In the genomic region with DNA sequence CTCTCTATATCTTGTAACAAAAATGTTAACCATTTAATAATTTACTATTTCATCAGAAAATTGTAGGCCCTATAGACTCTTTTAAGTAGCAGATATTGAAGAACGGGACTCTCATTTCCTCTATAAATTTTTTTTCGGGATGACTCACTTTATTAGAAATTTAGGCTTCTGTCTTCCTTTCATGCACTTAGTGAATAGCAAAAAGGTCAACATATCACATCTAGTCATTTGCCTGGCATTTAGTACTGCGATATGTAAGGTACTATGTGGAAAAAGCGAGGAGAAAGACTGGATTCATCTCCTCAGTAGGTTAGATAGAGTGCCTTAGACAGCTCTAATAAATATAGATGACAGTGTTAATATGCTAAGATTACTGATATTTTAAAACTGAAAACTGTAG, we compare ENCODE assay signal across 24 cellular contexts.
"Had no signal": no experiment of that assay in that cellular context is flagged by ENCODE, and none has a peak within 500 bp of the region (broad histone marks: within the 10 kb centered on the region; RNA-seq: fewer than 3 reads in every experiment).

No MANE protein-coding gene starts in this region.

- H3K4me1 Mint-ChIP-seq: activated B cell treated with CpG ODN at 0.5 μM for 24 hours; activated CD4-positive, alpha-beta T cell treated with anti-CD3 and anti-CD28 coated beads, Interleukin-2, amount 10 ng/mL, durations not matched to agents 24 days and 14 days; activated CD8-positive, alpha-beta memory T cell treated with anti-CD3 and anti-CD28 coated beads, Interleukin-2, amount 10 ng/mL, durations not matched to agents 7 days and 5 days; activated T-helper 17 cell treated with anti-CD3 and anti-CD28 coated beads, Interleukin-2, amount 50 U/mL, for 72 hours; brain; central memory CD8-positive, alpha-beta T cell; T-cell had no signal

- H3K4me3 Mint-ChIP-seq: activated B cell treated with CpG ODN at 0.5 μM for 24 hours; activated CD4-positive, alpha-beta T cell treated with anti-CD3 and anti-CD28 coated beads, Interleukin-2, amount 10 ng/mL, durations not matched to agents 24 days and 14 days; activated CD8-positive, alpha-beta memory T cell treated with anti-CD3 and anti-CD28 coated beads, Interleukin-2, amount 10 ng/mL, durations not matched to agents 7 days and 5 days; activated naive CD4-positive, alpha-beta T cell treated with anti-CD3 and anti-CD28 coated beads for 36 hours; activated naive CD8-positive, alpha-beta T cell; activated T-cell treated with anti-CD3 and anti-CD28 coated beads, Interleukin-2, amount 50 U/mL, for 4 hours; activated T-helper 17 cell treated with anti-CD3 and anti-CD28 coated beads, Interleukin-2, amount 50 U/mL, for 72 hours; brain; central memory CD8-positive, alpha-beta T cell; T-cell had no signal

- H3K36me3 Mint-ChIP-seq: activated CD8-positive, alpha-beta memory T cell treated with anti-CD3 and anti-CD28 coated beads, Interleukin-2, amount 10 ng/mL, durations not matched to agents 7 days and 5 days; activated naive CD8-positive, alpha-beta T cell; brain; T-cell had no signal

- H3K27ac Mint-ChIP-seq: activated B cell treated with CpG ODN at 0.5 μM for 24 hours; activated CD4-positive, alpha-beta T cell treated with anti-CD3 and anti-CD28 coated beads, Interleukin-2, amount 10 ng/mL, durations not matched to agents 24 days and 14 days; activated CD8-positive, alpha-beta memory T cell treated with anti-CD3 and anti-CD28 coated beads, Interleukin-2, amount 10 ng/mL, durations not matched to agents 7 days and 5 days; activated naive CD4-positive, alpha-beta T cell treated with anti-CD3 and anti-CD28 coated beads for 36 hours; activated naive CD8-positive, alpha-beta T cell; activated T-helper 17 cell treated with anti-CD3 and anti-CD28 coated beads, Interleukin-2, amount 50 U/mL, for 72 hours; brain; T-cell had no signal

- H3K27me3 Mint-ChIP-seq: activated B cell treated with CpG ODN at 0.5 μM for 24 hours; central memory CD8-positive, alpha-beta T cell had no signal

- H3K9me3 Mint-ChIP-seq: activated B cell treated with CpG ODN at 0.5 μM for 24 hours; activated CD4-positive, alpha-beta T cell treated with anti-CD3 and anti-CD28 coated beads, Interleukin-2, amount 10 ng/mL, durations not matched to agents 24 days and 14 days; central memory CD8-positive, alpha-beta T cell had no signal

- ATAC-seq: activated CD8-positive, alpha-beta memory T cell treated with anti-CD3 and anti-CD28 coated beads, Interleukin-2, amount 10 ng/mL, durations not matched to agents 7 days and 5 days; activated T-cell treated with anti-CD3 and anti-CD28 coated beads, Interleukin-2, amount 50 U/mL, for 4 hours; activated T-helper 17 cell treated with anti-CD3 and anti-CD28 coated beads, Interleukin-2, amount 50 U/mL, for 72 hours; T-cell had no signal

- DNase-seq: activated B cell treated with CpG ODN at 0.5 μM for 24 hours; activated CD4-positive, alpha-beta T cell treated with anti-CD3 and anti-CD28 coated beads for 1 hour; activated CD4-positive, alpha-beta T cell treated with anti-CD3 and anti-CD28 coated beads, Interleukin-2, amount 10 ng/mL, durations not matched to agents 24 days and 14 days; activated CD4-positive, alpha-beta T cell treated with anti-CD3 and anti-CD28 coated beads, Interleukin-2, amount 50 U/mL, for 48 hours; activated CD8-positive, alpha-beta memory T cell treated with anti-CD3 and anti-CD28 coated beads, Interleukin-2, amount 10 ng/mL, durations not matched to agents 7 days and 5 days; activated gamma-delta T cell; activated naive CD4-positive, alpha-beta T cell treated with anti-CD3 and anti-CD28 coated beads for 36 hours; activated T-cell treated with anti-CD3 and anti-CD28 coated beads, Interleukin-2, amount 50 U/mL, for 4 hours; amygdala; Kasumi-1; NCI-H1048; NCI-H187 treated with DMSO at 0.1 percent for 48 hours; NCI-H2081 treated with DMSO at 0.1 percent for 48 hours; NCI-H2227 treated with DMSO at 0.1 percent for 48 hours; NCI-H446 treated with DMSO at 0.1 percent for 48 hours; NCI-H524 treated with DMSO at 0.1 percent for 48 hours; SIG-M5; T-cell; T-helper 2 cell; T1000 had no signal
